In the genomic region with DNA sequence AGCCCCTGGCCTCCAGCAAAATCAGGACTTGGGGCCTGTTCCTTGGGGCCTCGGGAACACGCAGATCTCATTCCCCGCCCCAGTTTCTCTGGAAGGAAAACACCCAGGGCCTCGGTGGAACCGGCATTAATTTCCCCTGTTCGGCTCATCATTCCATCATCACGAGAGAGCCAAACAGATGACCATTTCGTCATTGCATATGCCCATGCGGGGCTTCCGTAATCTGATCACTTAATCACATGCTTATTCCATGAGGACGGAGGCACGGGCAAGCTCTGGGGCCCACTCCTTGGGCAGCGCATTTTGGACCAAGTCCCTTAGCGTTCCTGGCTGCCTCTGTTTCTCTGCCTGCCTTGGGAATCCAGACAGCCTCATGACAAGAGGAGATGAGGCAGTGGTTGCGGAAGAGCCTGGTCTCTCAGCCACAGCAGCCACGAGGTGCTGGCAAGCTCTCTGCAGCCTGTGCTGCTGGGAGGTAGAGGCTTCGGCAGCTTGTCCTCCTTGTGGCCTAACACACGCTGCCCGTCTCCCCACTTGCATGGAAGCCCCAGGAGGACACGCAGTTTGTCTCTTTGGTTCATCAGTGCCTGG, we compare ENCODE assay signal across 11 cellular contexts.
DNase-seq lines count a peak whose midpoint lies in the region; ATAC-seq and TF ChIP-seq lines count a peak whose summit lies in the region.
"Had no signal": no experiment of that assay in that cellular context is flagged by ENCODE, and none has a peak within 500 bp of the region (broad histone marks: within the 10 kb centered on the region; RNA-seq: fewer than 3 reads in every experiment).

No MANE protein-coding gene starts in this region.

- TF ChIP-seq CTCF in HFFc6 (IDR thresholded peaks at IDR 0.05), result no peak
- no peak for TF ChIP-seq CTCF in choroid plexus epithelial cell (conservative IDR thresholded peaks at IDR 0.05; ENCODE audit: low read depth, low read length)

- H3K4me3 ChIP-seq in choroid plexus epithelial cell (ENCODE audit: low read depth, low read length), result no peak overlapping the region

- peaks cover 28% of the 10 kb centered on the region for H3K4me1 Mint-ChIP-seq in HFFc6 (ENCODE audit: low read depth)

- peak overlapping the region; percentile 66; the same call in 1 of the 2 replicates for H3K27ac Mint-ChIP-seq in HFFc6
- H3K27ac Mint-ChIP-seq: type B pancreatic cell had no signal

- DNase-seq in HFFc6 (peak; percentile 36), choroid plexus epithelial cell (ENCODE audit: low read depth) (peak; percentile 55), left kidney (ENCODE audit: low read depth, low spot score) (peak; percentile 70), stromal cell of bone marrow (ENCODE audit: low read depth) (peak; percentile 79), SIG-M5 treated with dmso at 0.1 percent for 504 hours (lab: John Stamatoyannopoulos, UW; ENCODE audit: unreplicated experiment) (no peak), NCI-H1417 treated with DMSO at 0.1 percent for 48 hours (lab: John Stamatoyannopoulos, UW) (no peak), retina (no peak)
- DNase-seq: activated gamma-delta T cell had no signal

- ATAC-seq in GM19452 (IDR thresholded peaks at IDR 0.05; ENCODE audit: unreplicated experiment), result no peak
- ATAC-seq: activated CD4-positive, CD25-positive, alpha-beta regulatory T cell treated with anti-CD3 and anti-CD28 coated beads, Interleukin-2, amount 50 U/mL, for 24 hours had no signal

- H3K36me3 Mint-ChIP-seq in HFFc6 (ENCODE audit: low read depth), result no peaks in the 10 kb centered on the region
- H3K36me3 Mint-ChIP-seq: type B pancreatic cell had no signal

- H3K9me3 Mint-ChIP-seq in HFFc6, result no peaks in the 10 kb centered on the region
- H3K9me3 Mint-ChIP-seq: type B pancreatic cell had no signal

- H3K4me3 Mint-ChIP-seq in HFFc6, result peak overlapping the region; percentile 13; the same call in 1 of the 2 replicates
- H3K4me3 Mint-ChIP-seq: type B pancreatic cell had no signal

- H3K27me3 Mint-ChIP-seq in HFFc6 (ENCODE audit: insufficient read depth), result peaks cover 5% of the 10 kb centered on the region
- H3K27me3 Mint-ChIP-seq: type B pancreatic cell had no signal

Comparison
In these comparisons a context has a peak if more than half of its experiments do, and no peak if none do; other contexts are left out.
1. DNase-seq: peak in HFFc6 (single experiment), choroid plexus epithelial cell (single experiment), left kidney (single experiment) and stromal cell of bone marrow (single experiment); none in SIG-M5 treated with dmso at 0.1 percent for 504 hours (single experiment), NCI-H1417 treated with DMSO at 0.1 percent for 48 hours (single experiment) and retina (single experiment).